In the genomic region with DNA sequence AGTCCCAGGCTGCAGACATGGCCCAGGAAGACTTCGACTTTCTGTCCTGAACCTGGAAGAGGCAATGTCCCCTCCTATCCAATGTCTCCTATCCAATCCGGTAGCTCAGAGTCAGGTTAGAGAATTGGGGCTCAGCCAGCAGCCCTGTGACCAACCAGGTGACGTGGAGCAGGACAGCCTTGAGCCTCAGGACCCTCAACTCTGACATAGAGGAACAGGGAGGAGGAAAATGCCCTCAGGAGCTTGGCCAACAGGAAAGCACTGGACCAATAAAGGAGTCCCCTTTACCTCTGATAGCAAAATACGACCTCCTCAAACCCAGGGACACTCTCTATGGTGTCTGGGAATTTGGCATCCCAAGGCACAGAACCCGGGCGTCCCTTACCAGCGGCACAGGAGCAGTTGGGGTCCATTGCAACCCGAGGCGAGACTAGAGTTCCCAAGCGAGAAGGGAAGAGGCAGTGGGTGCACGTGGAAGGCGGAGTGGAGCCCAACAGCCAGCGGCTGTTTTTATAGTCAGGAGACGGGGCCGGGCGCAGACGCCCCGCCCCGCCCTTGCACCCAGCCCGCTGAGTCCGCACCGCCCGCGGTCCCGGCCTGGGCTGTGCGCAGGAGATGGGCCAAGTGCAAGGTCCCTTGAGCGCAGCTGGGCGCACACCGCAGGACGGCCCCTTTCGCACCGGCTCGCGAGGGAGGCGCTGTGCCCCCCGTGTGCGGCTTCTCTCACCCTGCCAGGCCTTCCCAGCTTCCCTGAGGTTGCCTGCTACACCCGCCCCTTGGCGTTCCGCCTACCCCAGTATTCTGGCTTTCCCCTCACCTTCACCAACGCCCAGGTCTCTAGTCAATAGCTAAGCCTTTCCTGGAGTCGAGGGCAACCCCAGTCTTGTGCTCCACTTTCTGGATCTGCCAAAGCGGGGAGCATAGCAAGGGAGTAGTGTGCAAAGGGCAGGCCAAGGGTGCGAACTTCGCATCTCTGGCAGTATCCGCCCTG, we compare ENCODE assay signal across 9 cellular contexts. TPM values are rescaled to one million over a fixed set of nuclear protein-coding genes. Genes with fewer than 3 reads are reported as not detected.
A peak's percentile ranks its signal among the peaks of the same experiment; 100 is the strongest.
DNase-seq lines count a peak whose midpoint lies in the region; ATAC-seq, FAIRE-seq and TF ChIP-seq lines count a peak whose summit lies in the region.
"Had no signal": no experiment of that assay in that cellular context is flagged by ENCODE, and none has a peak within 500 bp of the region (broad histone marks: within the 10 kb centered on the region; RNA-seq: fewer than 3 reads in every experiment).

A gene (minus strand): TSS at position 485 of the 991 bp plus-strand sequence. CDS start 72 bp downstream, at position 413.

- H3K27ac ChIP-seq in ascending aorta (no peak within 1 kb of the TSS), HepG2 (ENCODE audit: extremely low read length, insufficient read depth, low read length) (no peak within 1 kb of the TSS), thymus (ENCODE audit: low read depth) (no peak within 1 kb of the TSS)

- peaks cover 60% of the 10 kb centered on the region for H3K27me3 Mint-ChIP-seq in activated CD4-positive, alpha-beta T cell treated with anti-CD3 and anti-CD28 coated beads, Interleukin-2, amount 10 ng/mL, durations not matched to agents 24 days and 14 days

- H3K4me3 ChIP-seq in ascending aorta (peak within 1 kb of the TSS; percentile 24 to 44), HepG2 (replicated peaks in 1 of 3; ENCODE audit: insufficient read depth in 1 of 3, low read depth in 2 of 3, low read length in 3 of 3) (peak within 1 kb of the TSS; percentile 48 to 58 (median 49); a peak in 5 of 6 replicates), thymus (ENCODE audit: low read length) (peak within 1 kb of the TSS; percentile 6)

- H3K79me2 ChIP-seq in HepG2 (ENCODE audit: insufficient read depth, low read length): no peaks in the 10 kb centered on the region

- intact Hi-C loops in activated CD4-positive, alpha-beta T cell treated with anti-CD3 and anti-CD28 coated beads, Interleukin-2, amount 10 ng/mL, durations not matched to agents 24 days and 14 days (cut with micrococcal nuclease): no loop called here
- intact Hi-C loops in ascending aorta (cut with DNase I): no loop called here
- intact Hi-C loops in HepG2 (cut with micrococcal nuclease; ENCODE audit: unreplicated experiment): no loop called here

- peak; percentile 89 to 90 for TF ChIP-seq POLR2A in HepG2 (IDR thresholded peaks at IDR 0.05; ENCODE audit: insufficient read depth in 1 of 2, low read depth in 2 of 2, low read length in 2 of 2)

- no peaks in the 10 kb centered on the region for H3K9me3 Mint-ChIP-seq in activated CD4-positive, alpha-beta T cell treated with anti-CD3 and anti-CD28 coated beads, Interleukin-2, amount 10 ng/mL, durations not matched to agents 24 days and 14 days

- no peaks in the 10 kb centered on the region for H4K20me1 ChIP-seq in HepG2 (ENCODE audit: insufficient read depth, low read length)

- WGBS in HepG2 (ENCODE audit: low lambda C conversion rate): 8% methylated on average over 17 of the region's 46 CpGs
- WGBS in thymus: 7% methylated on average over 46 of the region's 46 CpGs

- H3K9me3 ChIP-seq in ascending aorta (no peaks in the 10 kb centered on the region), HepG2 (ENCODE audit: low read length) (no peaks in the 10 kb centered on the region), thymus (ENCODE audit: control insufficient read depth) (no peaks in the 10 kb centered on the region)

- H2AFZ ChIP-seq in HepG2 (ENCODE audit: low read length): no peak within 1 kb of the TSS

- CTCF ChIA-PET in HepG2 (lab: Yijun Ruan, JAX; ENCODE audit: low intra/inter-chr PET ratio, low total read pairs): no interaction called here

- peaks cover 0 to 10% of the 10 kb centered on the region in 2 donors for H3K4me1 ChIP-seq in ascending aorta
- peaks cover 27% of the 10 kb centered on the region for H3K4me1 ChIP-seq in HepG2 (ENCODE audit: insufficient read depth, low read length)
- H3K4me1 ChIP-seq in thymus (ENCODE audit: control insufficient read depth, insufficient read depth, low read length): peaks cover 7% of the 10 kb centered on the region

- no peak within 1 kb of the TSS for H3K9ac ChIP-seq in HepG2 (ENCODE audit: insufficient read depth, low read depth, low read length)

- H3K27me3 ChIP-seq in ascending aorta (peaks cover 5% of the 10 kb centered on the region), HepG2 (ENCODE audit: control insufficient read depth in 1 of 2, insufficient read depth in 2 of 2, low read length in 2 of 2) (peaks cover 7 to 40% of the 10 kb centered on the region in 2 experiments), thymus (ENCODE audit: control insufficient read depth, insufficient read depth) (peaks cover 71% of the 10 kb centered on the region)

- TF ChIP-seq EP300 in HepG2 (IDR thresholded peaks at IDR 0.05; ENCODE audit: low read depth in 2 of 2, low read length in 2 of 2): no peak
- no peak for TF ChIP-seq EP300 in HepG2 (CRISPR knock-in tag; IDR thresholded peaks at IDR 0.05; ENCODE audit: borderline replicate concordance)

- no peaks in the 10 kb centered on the region for H3K36me3 ChIP-seq in ascending aorta
- H3K36me3 ChIP-seq in HepG2 (replicated peaks in 1 of 2; ENCODE audit: control insufficient read depth in 1 of 2, insufficient read depth in 2 of 2, low read length in 2 of 2): no peaks in the 10 kb centered on the region
- H3K36me3 ChIP-seq in thymus (ENCODE audit: control insufficient read depth, insufficient read depth): no peaks in the 10 kb centered on the region

- H3K4me3 Mint-ChIP-seq in activated CD4-positive, alpha-beta T cell treated with anti-CD3 and anti-CD28 coated beads, Interleukin-2, amount 10 ng/mL, durations not matched to agents 24 days and 14 days: peak within 1 kb of the TSS; percentile 72

- H3K4me1 Mint-ChIP-seq in activated CD4-positive, alpha-beta T cell treated with anti-CD3 and anti-CD28 coated beads, Interleukin-2, amount 10 ng/mL, durations not matched to agents 24 days and 14 days: peaks cover 37% of the 10 kb centered on the region

- DNase-seq in activated CD4-positive, alpha-beta T cell treated with anti-CD3 and anti-CD28 coated beads, Interleukin-2, amount 10 ng/mL, durations not matched to agents 24 days and 14 days: peak; percentile 87
- DNase-seq in activated CD4-positive, alpha-beta T cell treated with anti-CD3 and anti-CD28 coated beads, Interleukin-2, amount 50 U/mL, for 4 hours: no peak
- peak in 1 of 2 donors; percentile 73 for DNase-seq in ascending aorta (ENCODE audit: low spot score in 2 of 2)
- peak; percentile 57 for DNase-seq in HepG2 (ENCODE audit: low spot score)
- no peak for DNase-seq in ecto neural progenitor cell (ENCODE audit: low spot score)

- POLR2A ChIA-PET in HepG2 (lab: Yijun Ruan, JAX): interaction anchor here (1.2 to 1.5 kb wide), 2 partner anchors 10 to 61 kb away, joined by 4 to 6 read pairs; a partner anchor contains a TSS

- no peak within 1 kb of the TSS for H3K27ac Mint-ChIP-seq in activated CD4-positive, alpha-beta T cell treated with anti-CD3 and anti-CD28 coated beads, Interleukin-2, amount 10 ng/mL, durations not matched to agents 24 days and 14 days

- peak; percentile 53 for TF ChIP-seq RAD21 in HepG2 (CRISPR knock-in tag; IDR thresholded peaks at IDR 0.05)

- no TSS peak for BruUV-seq in HepG2 (replicated peaks; lab: Mats Ljungman, UMichigan)

- ATAC-seq in HepG2 (peak; percentile 96), HG03521 (IDR thresholded peaks at IDR 0.05; ENCODE audit: unreplicated experiment) (no peak), GM19324 (IDR thresholded peaks at IDR 0.05; ENCODE audit: low FRiP score, unreplicated experiment) (no peak)

- peak within 1 kb of the TSS; percentile 55 for H3K4me2 ChIP-seq in HepG2 (ENCODE audit: low read depth, low read length)

- FAIRE-seq in HepG2 (lab: Jason Lieb, UNC): peak; percentile 81

- TF ChIP-seq CTCF in ascending aorta (IDR thresholded peaks at IDR 0.05) (no peak), HepG2 (CRISPR knock-in tag; IDR thresholded peaks at IDR 0.05) (peak; percentile 65)

- in situ Hi-C loops in HepG2 (cut with HindIII; ENCODE audit: extremely low pct_ligation_motif_present, low pct_unique_long_range_greater_than_20kb): no loop called here

- peaks cover 2% of the 10 kb centered on the region for H3K36me3 Mint-ChIP-seq in activated CD4-positive, alpha-beta T cell treated with anti-CD3 and anti-CD28 coated beads, Interleukin-2, amount 10 ng/mL, durations not matched to agents 24 days and 14 days (ENCODE audit: low read depth)

RNA-seq across cellular contexts. Expression of the gene that starts here (rescaled TPM):
- total RNA-seq in activated CD4-positive, alpha-beta T cell treated with anti-CD3 and anti-CD28 coated beads, Interleukin-2, amount 10 ng/mL, durations not matched to agents 24 days and 14 days: 24.5 and 32.2 TPM in 2 replicates
- total RNA-seq in ascending aorta (36.6 TPM), HepG2 (2016; rRNA removed; fragmentation: Illumina TruSeq; extraction: Trizol) (377 and 511 TPM in 2 replicates)
- total RNA-seq in HepG2 (2016; cell fraction: cytosol; rRNA removed; fragmentation: Illumina TruSeq; extraction: Trizol; ENCODE audit: low read depth): 81.8 and 119 TPM in 2 replicates
- total RNA-seq in HepG2 (2016; cell fraction: insoluble cytoplasmic fraction; rRNA removed; fragmentation: Illumina TruSeq; extraction: Trizol): 362 and 548 TPM in 2 replicates
- 191 and 213 TPM in 2 replicates for total RNA-seq in HepG2 (2016; cell fraction: membrane; rRNA removed; fragmentation: Illumina TruSeq; extraction: Trizol)
- total RNA-seq in HepG2 (2016; cell fraction: nucleus; rRNA removed; fragmentation: Illumina TruSeq; extraction: Trizol): 142 and 170 TPM in 2 replicates
- polyA plus RNA-seq in HepG2 (2011; rRNA removed) (1.1 and 3.6 TPM in 2 replicates), thymus (353 TPM)
- polyA plus RNA-seq in HepG2 (2011; cell fraction: cytosol; rRNA removed): 1.00 and 10.2 TPM in 2 replicates
- 2.0 and 3.1 TPM in 2 replicates for polyA plus RNA-seq in HepG2 (2011; cell fraction: nucleus; rRNA removed)
- polyA plus RNA-seq in HepG2 (2012): 11.3 and 12.1 TPM in 2 replicates
- polyA plus RNA-seq in HepG2 (2016; cell fraction: cytosol; fragmentation: Illumina TruSeq; extraction: Trizol; ENCODE audit: low read depth): 179 and 216 TPM in 2 replicates
- 943 and 977 TPM in 2 replicates for polyA plus RNA-seq in HepG2 (2016; cell fraction: insoluble cytoplasmic fraction; fragmentation: Illumina TruSeq; extraction: Trizol; ENCODE audit: low read depth)
- polyA plus RNA-seq in HepG2 (2016; cell fraction: membrane; fragmentation: Illumina TruSeq; extraction: Trizol; ENCODE audit: low read depth): 335 and 361 TPM in 2 replicates
- polyA plus RNA-seq in HepG2 (2016; cell fraction: nucleus; fragmentation: Illumina TruSeq; extraction: Trizol; ENCODE audit: insufficient read depth, low read depth): 454 and 473 TPM in 2 replicates
- 4.1 TPM in 1 of 2 replicates, not detected in the other for polyA minus RNA-seq in HepG2 (2011; rRNA and poly(A)+ RNA removed; ENCODE audit: low replicate concordance)
- 2.0 TPM in 1 of 2 replicates, not detected in the other for polyA minus RNA-seq in HepG2 (2011; cell fraction: cytosol; rRNA and poly(A)+ RNA removed)
- polyA minus RNA-seq in HepG2 (2011; cell fraction: nucleus; rRNA and poly(A)+ RNA removed): not detected in 2 replicates
- total RNA-seq: NCI-H460 had no signal

Comparison
In these comparisons a context has a peak if more than half of its experiments do, and no peak if none do; other contexts are left out.
1. DNase-seq: peak in activated CD4-positive, alpha-beta T cell treated with anti-CD3 and anti-CD28 coated beads, Interleukin-2, amount 10 ng/mL, durations not matched to agents 24 days and 14 days (single experiment) and HepG2 (single experiment); none in activated CD4-positive, alpha-beta T cell treated with anti-CD3 and anti-CD28 coated beads, Interleukin-2, amount 50 U/mL, for 4 hours (0 of 2) and ecto neural progenitor cell (single experiment).
2. Peak in every context shown above with its lines, with median percentiles within 50 percentile points of each other: H3K4me3 ChIP-seq.